Comparison of ENCODE assay signal across 7 cellular contexts in the genomic region with DNA sequence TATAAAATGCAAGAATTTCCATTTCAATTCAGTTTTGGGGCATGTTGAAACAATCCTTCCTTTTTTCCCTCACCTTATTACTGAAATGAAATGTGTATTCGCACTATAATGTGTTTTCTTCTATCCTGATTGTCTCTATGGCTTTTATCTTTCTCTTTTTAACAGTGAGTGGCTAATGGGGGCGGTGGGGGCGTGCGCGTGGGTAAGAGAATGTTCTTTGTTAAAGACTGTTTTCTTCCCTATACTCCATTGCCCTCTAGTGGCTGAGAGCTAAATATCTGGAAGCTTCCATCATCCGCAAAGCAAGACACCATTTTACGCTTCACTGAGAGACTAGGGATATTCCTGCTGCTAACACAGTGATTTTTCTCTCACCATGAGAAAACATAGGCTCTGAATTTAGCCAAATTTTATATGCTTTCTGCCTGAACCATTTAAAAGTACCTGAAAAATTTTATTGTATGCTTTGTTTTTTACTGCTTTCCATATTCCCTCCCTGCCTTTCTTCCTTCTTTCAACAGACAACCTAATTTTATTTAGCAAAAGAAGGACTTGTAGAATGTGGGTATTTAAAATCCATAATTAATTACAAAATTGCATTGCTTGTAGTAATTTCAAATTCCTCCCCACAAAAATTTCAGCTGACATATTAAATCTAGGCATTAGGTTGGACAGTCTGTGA.
DNase-seq lines count a peak whose midpoint lies in the region; ATAC-seq and TF ChIP-seq lines count a peak whose summit lies in the region.

No MANE protein-coding gene starts in this region.

- H3K27ac Mint-ChIP-seq in brain: peak overlapping the region; percentile 59 to 94 (median 71)

- H3K4me3 Mint-ChIP-seq in brain: peak overlapping the region; percentile 47 to 82 (median 72)

- TF ChIP-seq POLR2A in Peyer's patch (IDR thresholded peaks at IDR 0.05): no peak

- no peaks in the 10 kb centered on the region for H3K4me1 ChIP-seq in Karpas-422 (ENCODE audit: low read length)
- no peaks in the 10 kb centered on the region for H3K4me1 ChIP-seq in Peyer's patch
- H3K4me1 ChIP-seq in iPS DF 6.9 (ENCODE audit: control insufficient read depth, insufficient read depth, low read length): peaks cover 1% of the 10 kb centered on the region; the same call in 1 of the 2 replicates
- H3K4me1 ChIP-seq in skeletal muscle satellite cell (ENCODE audit: control insufficient read depth, insufficient read depth, low read length): no peaks in the 10 kb centered on the region

- no peaks in the 10 kb centered on the region for H3K9me3 Mint-ChIP-seq in brain

- H3K9me2 ChIP-seq in Karpas-422 (replicated peaks; ENCODE audit: insufficient read depth, low read length): no peaks in the 10 kb centered on the region

- H3K9ac ChIP-seq in Karpas-422 (ENCODE audit: low read length) (no peak overlapping the region), skeletal muscle satellite cell (ENCODE audit: low read depth, low read length) (peak overlapping the region; percentile 10)

- no peak overlapping the region for H2AFZ ChIP-seq in Karpas-422 (ENCODE audit: low read length)

- H3K4me3 ChIP-seq in Karpas-422 (ENCODE audit: low read length) (no peak overlapping the region), Peyer's patch (no peak overlapping the region), iPS DF 6.9 (ENCODE audit: low read length) (no peak overlapping the region), skeletal muscle satellite cell (ENCODE audit: low read length) (peak overlapping the region; percentile 58)

- H4K20me1 ChIP-seq in Karpas-422 (ENCODE audit: insufficient read depth, low read depth, low read length): no peaks in the 10 kb centered on the region

- H3K27ac ChIP-seq in Karpas-422 (ENCODE audit: low read length) (no peak overlapping the region), Peyer's patch (no peak overlapping the region), iPS DF 6.9 (ENCODE audit: low read length) (no peak overlapping the region)

- H3K4me2 ChIP-seq in Karpas-422 (ENCODE audit: low read depth, low read length, poor library complexity, severe bottlenecking) (no peak overlapping the region), skeletal muscle satellite cell (ENCODE audit: low read length) (peak overlapping the region; percentile 74)

- peaks cover 8% of the 10 kb centered on the region for H3K27me3 Mint-ChIP-seq in brain

- no peaks in the 10 kb centered on the region for H3K36me3 Mint-ChIP-seq in brain

- peak; percentile 25 for DNase-seq in GM10266 (ENCODE audit: extremely low spot score)
- peak; percentile 89 for DNase-seq in Karpas-422
- DNase-seq in Peyer's patch: peak in 2 of 3 donors; percentile 47 to 61
- DNase-seq in iPS DF 6.9 (ENCODE audit: low read depth, low spot score): peak; percentile 29

- H3K79me2 ChIP-seq in Karpas-422 (ENCODE audit: low read length): no peaks in the 10 kb centered on the region

- H3K36me3 ChIP-seq in Karpas-422 (ENCODE audit: insufficient read depth, low read length) (no peaks in the 10 kb centered on the region), Peyer's patch (no peaks in the 10 kb centered on the region), iPS DF 6.9 (ENCODE audit: control insufficient read depth, insufficient read depth, low read length) (no peaks in the 10 kb centered on the region), skeletal muscle satellite cell (ENCODE audit: insufficient read depth, low read length) (no peaks in the 10 kb centered on the region)

- H3K27me3 ChIP-seq in Karpas-422 (ENCODE audit: low read length) (no peaks in the 10 kb centered on the region), Peyer's patch (no peaks in the 10 kb centered on the region), iPS DF 6.9 (ENCODE audit: control insufficient read depth, insufficient read depth, low read length) (no peaks in the 10 kb centered on the region), skeletal muscle satellite cell (ENCODE audit: control insufficient read depth, insufficient read depth, low read length) (no peaks in the 10 kb centered on the region)

- peaks cover 20% of the 10 kb centered on the region for H3K4me1 Mint-ChIP-seq in brain

- H3K9me3 ChIP-seq in Karpas-422 (ENCODE audit: low read length) (no peaks in the 10 kb centered on the region), Peyer's patch (no peaks in the 10 kb centered on the region), iPS DF 6.9 (ENCODE audit: control insufficient read depth, insufficient read depth, low read length) (no peaks in the 10 kb centered on the region), skeletal muscle satellite cell (replicated peaks; ENCODE audit: low read length) (no peaks in the 10 kb centered on the region)

- TF ChIP-seq CTCF in GM10266 (IDR thresholded peaks at IDR 0.05; ENCODE audit: control insufficient read depth, insufficient read depth, low read depth, missing control alignments) (peak; percentile 79), Peyer's patch (IDR thresholded peaks at IDR 0.05) (peak in 5 of 6 experiments; percentile 38 to 79 (median 72)), brain (conservative IDR thresholded peaks at IDR 0.05) (peak; percentile 96)

- peak; percentile 90 for ATAC-seq in GM21825 (IDR thresholded peaks at IDR 0.05; ENCODE audit: unreplicated experiment)

- WGBS in iPS DF 6.9 (ENCODE audit: insufficient coverage, insufficient read length): no CpG with 5 or more reads among the region's 7 CpGs

Comparison
In these comparisons a context has a peak if more than half of its experiments do, and no peak if none do; other contexts are left out.
1. DNase-seq: peak in every context shown above with its lines; median percentile 89 in Karpas-422; 54 in Peyer's patch; 29 in iPS DF 6.9; 25 in GM10266.